In genomic region chr17:50471009-50471905, GRCh38 we compare ENCODE assay signal across 24 cellular contexts. TPM values are rescaled to one million over a fixed set of nuclear protein-coding genes. Genes with fewer than 3 reads are reported as not detected.
A peak's percentile ranks its signal among the peaks of the same experiment; 100 is the strongest.
DNase-seq lines count a peak whose midpoint lies in the region; ATAC-seq and TF ChIP-seq lines count a peak whose summit lies in the region.
"Had no signal": no experiment of that assay in that cellular context is flagged by ENCODE, and none has a peak within 500 bp of the region (broad histone marks: within the 10 kb centered on the region; RNA-seq: fewer than 3 reads in every experiment).

No MANE protein-coding gene starts in this region.

- H3K9me3 ChIP-seq in skeletal muscle tissue (ENCODE audit: control insufficient read depth in 3 of 3, low read length in 3 of 3) (no peaks in the 10 kb centered on the region), Peyer's patch (no peaks in the 10 kb centered on the region)
- H3K9me3 ChIP-seq: BE2C, suprapubic skin had no signal

- ATAC-seq in left lobe of liver, result peak; percentile 6
- no peak for ATAC-seq in GM21576 (IDR thresholded peaks at IDR 0.05; ENCODE audit: unreplicated experiment)
- ATAC-seq: GM12878 had no signal

- H3K4me3 ChIP-seq in skeletal muscle tissue (ENCODE audit: low read length in 3 of 3), result peak overlapping the region in 2 of 3 donors; percentile 14 to 45
- H3K4me3 ChIP-seq in Peyer's patch, result no peak overlapping the region
- H3K4me3 ChIP-seq: dorsolateral prefrontal cortex, GM12878, skin epidermis, suprapubic skin had no signal

- TF ChIP-seq CTCF in Peyer's patch (IDR thresholded peaks at IDR 0.05), result no peak

- DNase-seq in NCI-H1092 treated with DMSO at 0.1 percent for 48 hours (lab: John Stamatoyannopoulos, UW) (peak; percentile 6), NCI-H1092 (lab: John Stamatoyannopoulos, UW) (no peak), MV-4-11 (lab: John Stamatoyannopoulos, UW) (peak; percentile 16), left lobe of liver (ENCODE audit: low spot score) (no peak), Peyer's patch (no peak), RKO (ENCODE audit: low spot score) (no peak)
- DNase-seq: 8988T; activated CD4-positive, alpha-beta memory T cell treated with anti-CD3 and anti-CD28 coated beads for 36 hours; BE2C; foreskin melanocyte; NCI-H2081; NCI-H524 treated with DMSO at 0.1 percent for 48 hours; SHP77 treated with DMSO at 0.1 percent for 48 hours; stimulated activated CD4-positive, alpha-beta T cell treated with anti-CD3 and anti-CD28 coated beads, Interleukin-4, amount 100 ng/mL, for 24 hours had no signal

- H3K4me1 ChIP-seq in skeletal muscle tissue (ENCODE audit: control insufficient read depth in 3 of 3, insufficient read depth in 3 of 3, low read length in 3 of 3), result peaks cover 47 to 65% (median 48%) of the 10 kb centered on the region in 3 donors
- H3K4me1 ChIP-seq in Peyer's patch, result peaks cover 4 to 27% (median 8%) of the 10 kb centered on the region in 4 donors
- H3K4me1 ChIP-seq: BE2C had no signal

- no peak for TF ChIP-seq POLR2A in Peyer's patch (IDR thresholded peaks at IDR 0.05)

- H3K36me3 ChIP-seq in skeletal muscle tissue (ENCODE audit: control insufficient read depth in 3 of 3, insufficient read depth in 3 of 3, low read length in 3 of 3) (peaks cover 5 to 10% (median 7%) of the 10 kb centered on the region in 3 donors), Peyer's patch (peaks cover 0 to 28% (median 0%) of the 10 kb centered on the region in 3 donors)
- H3K36me3 ChIP-seq: BE2C had no signal

- H3K27me3 ChIP-seq in skeletal muscle tissue (ENCODE audit: control insufficient read depth in 3 of 3, insufficient read depth in 3 of 3, low read length in 3 of 3), result peaks cover 0 to 9% (median 5%) of the 10 kb centered on the region in 3 donors
- H3K27me3 ChIP-seq in Peyer's patch, result peaks cover 0 to 4% of the 10 kb centered on the region in 2 donors
- H3K27me3 ChIP-seq: suprapubic skin had no signal

- peak overlapping the region; percentile 27 to 69 (median 51) for H3K9ac ChIP-seq in skeletal muscle tissue (ENCODE audit: low read depth in 1 of 3, low read length in 3 of 3)
- H3K9ac ChIP-seq: parathyroid adenoma had no signal

- H3K27ac ChIP-seq in skeletal muscle tissue (ENCODE audit: low read depth, low read length), result peak overlapping the region; percentile 47
- H3K27ac ChIP-seq in Peyer's patch, result no peak overlapping the region
- H3K27ac ChIP-seq: parathyroid adenoma, suprapubic skin had no signal

RNA-seq across cellular contexts. Expression of gene CHAD, which starts 2.6 kb away (rescaled TPM):
- 12.4 TPM for total RNA-seq in left lobe of liver
- 1.6 TPM for total RNA-seq in skeletal muscle tissue
- total RNA-seq in Peyer's patch, result 10 to 100 TPM in 2 of 4 donors, 1 to 10 TPM in 2; 7.4 to 24.6 (median 14.7) TPM
- total RNA-seq: activated CD4-positive, alpha-beta memory T cell treated with anti-CD3 and anti-CD28 coated beads for 36 hours; epithelial cell of proximal tubule; GM12878; M059J; T-helper 1 cell treated with Interleukin-12 subunit alpha and Interleukin-12 subunit beta and Interleukin-4 antibody, amounts not matched to agents 30 ng/mL and 1 ng/mL, for 36 hours had no signal

RNA-seq across cellular contexts. Expression of gene RSAD1, which starts 7.4 kb away (rescaled TPM):
- total RNA-seq in left lobe of liver (27.4 TPM), skeletal muscle tissue (12.0 TPM), Peyer's patch (10 to 100 TPM; 24.3 to 53.4 (median 39.5) TPM)

RNA-seq across cellular contexts. Expression of gene MYCBPAP, which starts 37.0 kb away (rescaled TPM):
- total RNA-seq in left lobe of liver (not detected), skeletal muscle tissue (under 0.01 TPM), Peyer's patch (1 to 10 TPM in 1 of 4 donors, under 1 TPM in 1, not detected in 2; 0.53 to 1.1 TPM)
- total RNA-seq: M059J had no signal

RNA-seq across cellular contexts. Expression of gene ACSF2, which starts 45.2 kb away (rescaled TPM):
- 56.1 TPM for total RNA-seq in left lobe of liver
- total RNA-seq in skeletal muscle tissue, result 51.1 TPM
- total RNA-seq in Peyer's patch, result 100 to 1,000 TPM; 143 to 278 (median 189) TPM

Comparison
In these comparisons a context has a peak if more than half of its experiments do, and no peak if none do; other contexts are left out.
1. DNase-seq: peak in NCI-H1092 treated with DMSO at 0.1 percent for 48 hours (single experiment) and MV-4-11 (single experiment); none in NCI-H1092 (single experiment), left lobe of liver (single experiment), Peyer's patch (0 of 3) and RKO (single experiment).
2. H3K4me3 ChIP-seq: peak in skeletal muscle tissue (2 of 3); none in Peyer's patch (0 of 4).